ENCODE assay signal across 2 cellular contexts in genomic region chr17:21299981-21300600, GRCh38.
TF ChIP-seq lines count a peak whose summit lies in the region.

No MANE protein-coding gene starts in this region.

TF ChIP-seq in GM12891, 5 proteins besides CTCF, POLR2A, EP300 and RAD21:
- TF ChIP-seq PAX5 (IDR thresholded peaks at IDR 0.05; ENCODE audit: insufficient read depth, low read length, severe bottlenecking) (no peak), POLR2AphosphoS5 (IDR thresholded peaks at IDR 0.05; ENCODE audit: low read depth, low read length) (no peak)

TF ChIP-seq in IMR-90, 13 proteins besides CTCF, POLR2A, EP300 and RAD21:
- TF ChIP-seq MAZ (IDR thresholded peaks at IDR 0.05; ENCODE audit: borderline replicate concordance, low read depth, low read length) (no peak), MAFK (IDR thresholded peaks at IDR 0.05; ENCODE audit: low read depth, low read length) (no peak), RCOR1 (IDR thresholded peaks at IDR 0.05; ENCODE audit: insufficient replicate concordance, low read length) (no peak), ELK1 (IDR thresholded peaks at IDR 0.05; ENCODE audit: borderline replicate concordance, low read depth, low read length) (no peak), RFX5 (IDR thresholded peaks at IDR 0.05; ENCODE audit: low read depth, low read length) (no peak), NFE2L2 (IDR thresholded peaks at IDR 0.05; ENCODE audit: low read depth, low read length) (no peak), CHD1 (IDR thresholded peaks at IDR 0.05; ENCODE audit: low read depth, low read length) (no peak), CEBPB (IDR thresholded peaks at IDR 0.05; ENCODE audit: low read depth, low read length) (no peak)
